In the genomic region with DNA sequence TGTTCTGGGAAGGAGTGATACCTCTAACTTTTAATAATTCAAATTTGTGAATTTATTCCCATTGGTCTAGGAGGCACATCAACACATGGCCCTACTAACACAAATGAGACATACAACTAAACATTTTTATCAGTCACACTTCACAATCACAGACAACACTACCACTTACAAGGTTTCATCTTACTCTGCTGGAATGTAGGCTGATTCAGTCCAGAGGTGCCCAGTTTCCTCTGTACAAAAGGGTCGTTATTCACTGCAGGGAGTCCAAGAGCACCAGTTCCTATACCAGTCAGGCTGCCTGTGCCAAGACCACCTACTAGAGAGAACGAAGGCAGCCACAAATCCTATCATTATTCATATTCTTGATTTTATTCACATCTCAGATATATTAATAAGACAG, we compare ENCODE assay signal across 2 cellular contexts.
TF ChIP-seq lines count a peak whose summit lies in the region.

No MANE protein-coding gene starts in this region.

TF ChIP-seq in SK-N-SH, 30 proteins besides CTCF, POLR2A, EP300 and RAD21 (continued from another document):
- peak; percentile 13; the same call in 1 of the 2 replicates for TF ChIP-seq TCF12 (IDR thresholded peaks at IDR 0.05)
- TF ChIP-seq, protein P1, sequence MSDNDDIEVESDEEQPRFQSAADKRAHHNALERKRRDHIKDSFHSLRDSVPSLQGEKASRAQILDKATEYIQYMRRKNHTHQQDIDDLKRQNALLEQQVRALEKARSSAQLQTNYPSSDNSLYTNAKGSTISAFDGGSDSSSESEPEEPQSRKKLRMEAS (IDR thresholded peaks at IDR 0.05; ENCODE audit: low read depth) = no peak

TF ChIP-seq in HEK293T, 16 proteins besides CTCF, POLR2A, EP300 and RAD21 (continued from another document):
- TF ChIP-seq TARDBP (IDR thresholded peaks at IDR 0.05) = no peak
- TF ChIP-seq ARNT (IDR thresholded peaks at IDR 0.05) = no peak
- no peak for TF ChIP-seq BHLHE40 (IDR thresholded peaks at IDR 0.05; ENCODE audit: borderline replicate concordance)
- no peak for TF ChIP-seq SP1 (IDR thresholded peaks at IDR 0.05)
- no peak for TF ChIP-seq ELF4 (IDR thresholded peaks at IDR 0.05)
- no peak for TF ChIP-seq FOXM1 (IDR thresholded peaks at IDR 0.05; ENCODE audit: borderline replicate concordance)
- no peak for TF ChIP-seq SUZ12 (IDR thresholded peaks at IDR 0.05)
